Comparison of ENCODE assay signal across 1 cellular context in genomic region chr19:14116918-14117578, GRCh38.
TF ChIP-seq lines count a peak whose summit lies in the region.

No MANE protein-coding gene starts in this region.

TF ChIP-seq in liver, 16 proteins besides CTCF, POLR2A, EP300 and RAD21 (continued from another document):
- TF ChIP-seq, protein P1, sequence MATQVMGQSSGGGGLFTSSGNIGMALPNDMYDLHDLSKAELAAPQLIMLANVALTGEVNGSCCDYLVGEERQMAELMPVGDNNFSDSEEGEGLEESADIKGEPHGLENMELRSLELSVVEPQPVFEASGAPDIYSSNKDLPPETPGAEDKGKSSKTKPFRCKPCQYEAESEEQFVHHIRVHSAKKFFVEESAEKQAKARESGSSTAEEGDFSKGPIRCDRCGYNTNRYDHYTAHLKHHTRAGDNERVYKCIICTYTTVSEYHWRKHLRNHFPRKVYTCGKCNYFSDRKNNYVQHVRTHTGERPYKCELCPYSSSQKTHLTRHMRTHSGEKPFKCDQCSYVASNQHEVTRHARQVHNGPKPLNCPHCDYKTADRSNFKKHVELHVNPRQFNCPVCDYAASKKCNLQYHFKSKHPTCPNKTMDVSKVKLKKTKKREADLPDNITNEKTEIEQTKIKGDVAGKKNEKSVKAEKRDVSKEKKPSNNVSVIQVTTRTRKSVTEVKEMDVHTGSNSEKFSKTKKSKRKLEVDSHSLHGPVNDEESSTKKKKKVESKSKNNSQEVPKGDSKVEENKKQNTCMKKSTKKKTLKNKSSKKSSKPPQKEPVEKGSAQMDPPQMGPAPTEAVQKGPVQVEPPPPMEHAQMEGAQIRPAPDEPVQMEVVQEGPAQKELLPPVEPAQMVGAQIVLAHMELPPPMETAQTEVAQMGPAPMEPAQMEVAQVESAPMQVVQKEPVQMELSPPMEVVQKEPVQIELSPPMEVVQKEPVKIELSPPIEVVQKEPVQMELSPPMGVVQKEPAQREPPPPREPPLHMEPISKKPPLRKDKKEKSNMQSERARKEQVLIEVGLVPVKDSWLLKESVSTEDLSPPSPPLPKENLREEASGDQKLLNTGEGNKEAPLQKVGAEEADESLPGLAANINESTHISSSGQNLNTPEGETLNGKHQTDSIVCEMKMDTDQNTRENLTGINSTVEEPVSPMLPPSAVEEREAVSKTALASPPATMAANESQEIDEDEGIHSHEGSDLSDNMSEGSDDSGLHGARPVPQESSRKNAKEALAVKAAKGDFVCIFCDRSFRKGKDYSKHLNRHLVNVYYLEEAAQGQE (IDR thresholded peaks at IDR 0.05), result no peak
- TF ChIP-seq TAF1 (conservative IDR thresholded peaks at IDR 0.05) (no peak), YY1 (IDR thresholded peaks at IDR 0.05) (no peak), SP1 (IDR thresholded peaks at IDR 0.05) (no peak), HNF4G (IDR thresholded peaks at IDR 0.05) (no peak)
- TF ChIP-seq, protein P2, sequence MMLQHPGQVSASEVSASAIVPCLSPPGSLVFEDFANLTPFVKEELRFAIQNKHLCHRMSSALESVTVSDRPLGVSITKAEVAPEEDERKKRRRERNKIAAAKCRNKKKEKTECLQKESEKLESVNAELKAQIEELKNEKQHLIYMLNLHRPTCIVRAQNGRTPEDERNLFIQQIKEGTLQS (IDR thresholded peaks at IDR 0.05), result no peak
TF ChIP-seq in liver: peak in this region for 0.
